ENCODE assay signal across 8 cellular contexts in the genomic region with DNA sequence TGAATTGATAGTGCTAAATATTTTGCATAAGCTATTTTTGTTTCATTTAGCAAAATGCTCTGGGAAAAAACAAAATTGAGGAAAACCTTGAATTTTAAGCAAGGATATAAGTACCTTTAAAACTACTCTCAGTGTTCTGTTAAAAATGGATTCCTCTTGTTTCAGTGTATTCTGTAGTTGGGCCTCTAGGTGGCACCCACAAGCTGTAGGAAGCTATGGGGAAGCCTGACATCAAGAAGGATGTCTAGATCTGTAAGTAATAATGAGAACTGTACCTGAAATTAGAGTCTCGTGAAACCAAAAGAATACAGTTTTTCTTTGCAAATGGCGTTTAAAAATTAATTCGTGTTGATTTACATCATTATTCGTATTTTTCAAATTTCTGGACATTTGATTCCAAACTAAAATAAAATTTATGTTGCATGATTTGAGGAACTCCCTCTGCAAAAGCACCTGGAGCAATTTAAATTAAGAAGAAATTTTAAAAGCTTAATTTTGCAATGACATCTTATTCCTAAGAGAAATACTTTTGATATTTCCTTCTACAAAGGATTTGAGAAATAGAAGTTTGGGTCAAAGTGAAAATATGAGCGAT. TPM values are rescaled to one million over a fixed set of nuclear protein-coding genes. Genes with fewer than 3 reads are reported as not detected.
DNase-seq lines count a peak whose midpoint lies in the region; ATAC-seq, FAIRE-seq and TF ChIP-seq lines count a peak whose summit lies in the region.

No MANE protein-coding gene starts in this region.

- in situ Hi-C loops in HepG2 (cut with HindIII; ENCODE audit: extremely low pct_ligation_motif_present, low pct_unique_long_range_greater_than_20kb), result loop anchor here (5.0 to 25.0 kb wide), 3 partner anchors 564 to 1114 kb away; no protein-coding TSS in a partner anchor

- peak; percentile 22 for DNase-seq in AG08396 (ENCODE audit: low spot score)
- DNase-seq in NCI-H1417 treated with DMSO at 0.1 percent for 48 hours (lab: John Stamatoyannopoulos, UW), result peak; percentile 23
- DNase-seq in WERI-Rb-1, result peak; percentile 58
- peak; percentile 5 for DNase-seq in cerebellum (ENCODE audit: low spot score)
- peak; percentile 78 for DNase-seq in HepG2 (ENCODE audit: low spot score)
- peak; percentile 5 for DNase-seq in stimulated activated CD8-positive, alpha-beta memory T cell treated with anti-CD3 and anti-CD28 coated beads, Interleukin-12 subunit alpha, Interleukin-12 subunit beta, amount 100 ng/mL, for 24 hours (ENCODE audit: extremely low read depth)

- BruUV-seq in HepG2 (replicated peaks; lab: Mats Ljungman, UMichigan), result no TSS peak

- intact Hi-C loops in HepG2 (cut with micrococcal nuclease; ENCODE audit: unreplicated experiment), result loop anchor here (1.0 to 10.0 kb wide), 9 partner anchors 158 to 672 kb away; partner anchors contain the start of genes UGT2A3 and UGT2B10

- TF ChIP-seq RAD21 in HepG2 (CRISPR knock-in tag; IDR thresholded peaks at IDR 0.05), result peak; percentile 92

- CTCF ChIA-PET in HepG2 (lab: Yijun Ruan, JAX; ENCODE audit: low intra/inter-chr PET ratio, low total read pairs), result interaction anchor here (0.6 to 1.4 kb wide), 3 partner anchors 159 to 672 kb away, joined by 3 to 4 read pairs (median 3); no protein-coding TSS in a partner anchor

- no peaks in the 10 kb centered on the region for H3K9me3 ChIP-seq in WERI-Rb-1 (ENCODE audit: severe bottlenecking)
- H3K9me3 ChIP-seq in HepG2 (ENCODE audit: low read length), result no peaks in the 10 kb centered on the region

- no peaks in the 10 kb centered on the region for H4K20me1 ChIP-seq in HepG2 (ENCODE audit: insufficient read depth, low read length)

- 23% methylated on average over 5 of the region's 5 CpGs for WGBS in HepG2 (ENCODE audit: low lambda C conversion rate)

- H3K27ac ChIP-seq in WERI-Rb-1 (no peak overlapping the region), HepG2 (ENCODE audit: extremely low read length, insufficient read depth, low read length) (no peak overlapping the region)

- TF ChIP-seq CTCF in WERI-Rb-1 (IDR thresholded peaks at IDR 0.05; ENCODE audit: low read depth, low read length) (peak; percentile 57), HepG2 (CRISPR knock-in tag; IDR thresholded peaks at IDR 0.05) (peak; percentile 88)

- no peak overlapping the region for H2AFZ ChIP-seq in HepG2 (ENCODE audit: low read length)

- H3K27me3 ChIP-seq in WERI-Rb-1 (ENCODE audit: insufficient read depth, low read depth, severe bottlenecking) (no peaks in the 10 kb centered on the region), HepG2 (ENCODE audit: control insufficient read depth in 1 of 2, insufficient read depth in 2 of 2, low read length in 2 of 2) (no peaks in the 10 kb centered on the region)

- H3K79me2 ChIP-seq in HepG2 (ENCODE audit: insufficient read depth, low read length), result no peaks in the 10 kb centered on the region

- no peaks in the 10 kb centered on the region for H3K36me3 ChIP-seq in WERI-Rb-1
- no peaks in the 10 kb centered on the region for H3K36me3 ChIP-seq in HepG2 (replicated peaks in 1 of 2; ENCODE audit: control insufficient read depth in 1 of 2, insufficient read depth in 2 of 2, low read length in 2 of 2)

- H3K4me3 ChIP-seq in WERI-Rb-1 (ENCODE audit: low read depth, low read length), result no peak overlapping the region
- no peak overlapping the region for H3K4me3 ChIP-seq in HepG2 (replicated peaks in 1 of 3; ENCODE audit: insufficient read depth in 1 of 3, low read depth in 2 of 3, low read length in 3 of 3)

- peaks cover 21% of the 10 kb centered on the region for H3K4me1 ChIP-seq in HepG2 (ENCODE audit: insufficient read depth, low read length)

- peak; percentile 89 for FAIRE-seq in HepG2 (lab: Jason Lieb, UNC)

- no peak for TF ChIP-seq POLR2A in HepG2 (IDR thresholded peaks at IDR 0.05; ENCODE audit: insufficient read depth in 1 of 2, low read depth in 2 of 2, low read length in 2 of 2)

- POLR2A ChIA-PET in HepG2 (lab: Yijun Ruan, JAX), result interaction anchor here (0.8 kb wide), 1 partner anchor 317 kb away, joined by 3 read pairs; the partner anchor contains the start of gene UGT2B10

- peak in 1 of 2 experiments; percentile 25; a peak in 1 of 4 replicates for TF ChIP-seq EP300 in HepG2 (IDR thresholded peaks at IDR 0.05; ENCODE audit: low read depth in 2 of 2, low read length in 2 of 2)
- TF ChIP-seq EP300 in HepG2 (CRISPR knock-in tag; IDR thresholded peaks at IDR 0.05; ENCODE audit: borderline replicate concordance), result no peak

- H3K9ac ChIP-seq in HepG2 (ENCODE audit: insufficient read depth, low read depth, low read length), result no peak overlapping the region

- H3K4me2 ChIP-seq in HepG2 (ENCODE audit: low read depth, low read length), result no peak overlapping the region

- ATAC-seq in GM18499 (IDR thresholded peaks at IDR 0.05; ENCODE audit: insufficient read depth, unreplicated experiment) (peak; percentile 80), HG02884 (IDR thresholded peaks at IDR 0.05; ENCODE audit: unreplicated experiment) (peak; percentile 95), HepG2 (peak; percentile 78)

TF ChIP-seq in HepG2, 621 proteins besides CTCF, POLR2A, EP300 and RAD21 (continues in another document):
- TF ChIP-seq ZNF672 (CRISPR knock-in tag; IDR thresholded peaks at IDR 0.05) (no peak), DRAP1 (CRISPR knock-in tag; IDR thresholded peaks at IDR 0.05) (no peak), MNT (IDR thresholded peaks at IDR 0.05) (no peak), PBX2 (CRISPR knock-in tag; IDR thresholded peaks at IDR 0.05) (no peak), HMG20A (CRISPR knock-in tag; IDR thresholded peaks at IDR 0.05; ENCODE audit: borderline replicate concordance) (no peak; the same call in 1 of the 2 replicates), ZNF17 (CRISPR knock-in tag; IDR thresholded peaks at IDR 0.05) (no peak), MAFF (IDR thresholded peaks at IDR 0.05; ENCODE audit: low read depth, low read length) (no peak), CREB1 (IDR thresholded peaks at IDR 0.05) (no peak), CREB1 (CRISPR knock-in tag; IDR thresholded peaks at IDR 0.05) (0 out of 2 replicates have a peak, but pooled peaks have one; percentile 6), DPF2 (CRISPR knock-in tag; IDR thresholded peaks at IDR 0.05; ENCODE audit: borderline replicate concordance, low read depth) (no peak), ZNF225 (CRISPR knock-in tag; IDR thresholded peaks at IDR 0.05) (no peak), PHF8 (CRISPR knock-in tag; IDR thresholded peaks at IDR 0.05) (no peak), ZNF460 (CRISPR knock-in tag; IDR thresholded peaks at IDR 0.05; ENCODE audit: borderline replicate concordance) (no peak)

RNA-seq across cellular contexts. Expression of gene TMPRSS11E, which starts 51.2 kb away (rescaled TPM):
- total RNA-seq in cerebellum, result not detected
- total RNA-seq in HepG2 (2016; rRNA removed; fragmentation: Illumina TruSeq; extraction: Trizol), result not detected in 2 replicates
- total RNA-seq in HepG2 (2016; cell fraction: cytosol; rRNA removed; fragmentation: Illumina TruSeq; extraction: Trizol; ENCODE audit: low read depth), result not detected in 2 replicates
- not detected in 2 replicates for total RNA-seq in HepG2 (2016; cell fraction: insoluble cytoplasmic fraction; rRNA removed; fragmentation: Illumina TruSeq; extraction: Trizol)
- total RNA-seq in HepG2 (2016; cell fraction: membrane; rRNA removed; fragmentation: Illumina TruSeq; extraction: Trizol), result not detected in 2 replicates
- not detected in 2 replicates for total RNA-seq in HepG2 (2016; cell fraction: nucleus; rRNA removed; fragmentation: Illumina TruSeq; extraction: Trizol)
- not detected in 2 replicates for polyA plus RNA-seq in HepG2 (2011; rRNA removed)
- polyA plus RNA-seq in HepG2 (2011; cell fraction: cytosol; rRNA removed), result not detected in 2 replicates
- polyA plus RNA-seq in HepG2 (2011; cell fraction: nucleus; rRNA removed), result not detected in 2 replicates
- not detected in 2 replicates for polyA plus RNA-seq in HepG2 (2012)
- not detected in 2 replicates for polyA plus RNA-seq in HepG2 (2016; cell fraction: cytosol; fragmentation: Illumina TruSeq; extraction: Trizol; ENCODE audit: low read depth)
- polyA plus RNA-seq in HepG2 (2016; cell fraction: insoluble cytoplasmic fraction; fragmentation: Illumina TruSeq; extraction: Trizol; ENCODE audit: low read depth), result not detected in 2 replicates
- polyA plus RNA-seq in HepG2 (2016; cell fraction: membrane; fragmentation: Illumina TruSeq; extraction: Trizol; ENCODE audit: low read depth), result not detected in 2 replicates
- polyA plus RNA-seq in HepG2 (2016; cell fraction: nucleus; fragmentation: Illumina TruSeq; extraction: Trizol; ENCODE audit: insufficient read depth, low read depth), result not detected in 2 replicates
- polyA minus RNA-seq in HepG2 (2011; rRNA and poly(A)+ RNA removed; ENCODE audit: low replicate concordance), result not detected in 2 replicates
- polyA minus RNA-seq in HepG2 (2011; cell fraction: cytosol; rRNA and poly(A)+ RNA removed), result not detected in 2 replicates
- polyA minus RNA-seq in HepG2 (2011; cell fraction: nucleus; rRNA and poly(A)+ RNA removed), result not detected in 2 replicates

Comparison
In these comparisons a context has a peak if more than half of its experiments do, and no peak if none do; other contexts are left out.
1. DNase-seq: peak in every context shown above with its lines; median percentile 78 in HepG2; 58 in WERI-Rb-1; 23 in NCI-H1417 treated with DMSO at 0.1 percent for 48 hours; 22 in AG08396; 5 in cerebellum; 5 in stimulated activated CD8-positive, alpha-beta memory T cell treated with anti-CD3 and anti-CD28 coated beads, Interleukin-12 subunit alpha, Interleukin-12 subunit beta, amount 100 ng/mL, for 24 hours.